9 cellular contexts compared by ENCODE assay signal in genomic region chr3:100103558-100104441, GRCh38. TPM values are rescaled to one million over a fixed set of nuclear protein-coding genes. Genes with fewer than 3 reads are reported as not detected.
DNase-seq lines count a peak whose midpoint lies in the region; ATAC-seq and TF ChIP-seq lines count a peak whose summit lies in the region.
"Had no signal": no experiment of that assay in that cellular context is flagged by ENCODE, and none has a peak within 500 bp of the region (broad histone marks: within the 10 kb centered on the region; RNA-seq: fewer than 3 reads in every experiment).

No MANE protein-coding gene starts in this region.

- peak; percentile 88 for ATAC-seq in HG03520 (IDR thresholded peaks at IDR 0.05; ENCODE audit: unreplicated experiment)
- ATAC-seq in activated CD8-positive, alpha-beta T cell treated with anti-CD3 and anti-CD28 coated beads, Interleukin-2, amount 10 ng/mL, durations not matched to agents 7 days and 5 days: no peak

- H3K9me3 ChIP-seq in HAP-1: no peaks in the 10 kb centered on the region

- H3K9me3 Mint-ChIP-seq in activated CD8-positive, alpha-beta T cell treated with anti-CD3 and anti-CD28 coated beads, Interleukin-2, amount 10 ng/mL, durations not matched to agents 7 days and 5 days (ENCODE audit: insufficient read depth): peaks cover 3% of the 10 kb centered on the region
- no peaks in the 10 kb centered on the region for H3K9me3 Mint-ChIP-seq in nephron progenitor cell

- peak overlapping the region; percentile 31 for H3K27ac Mint-ChIP-seq in activated CD8-positive, alpha-beta T cell treated with anti-CD3 and anti-CD28 coated beads, Interleukin-2, amount 10 ng/mL, durations not matched to agents 7 days and 5 days
- H3K27ac Mint-ChIP-seq in nephron progenitor cell: no peak overlapping the region

- H3K4me3 ChIP-seq in GM06990 (replicated peaks; ENCODE audit: low read depth, low read length): no peak overlapping the region
- no peak overlapping the region for H3K4me3 ChIP-seq in HAP-1
- H3K4me3 ChIP-seq: lung had no signal

- H3K27me3 Mint-ChIP-seq in activated CD8-positive, alpha-beta T cell treated with anti-CD3 and anti-CD28 coated beads, Interleukin-2, amount 10 ng/mL, durations not matched to agents 7 days and 5 days (ENCODE audit: low read depth): no peaks in the 10 kb centered on the region
- no peaks in the 10 kb centered on the region for H3K27me3 Mint-ChIP-seq in nephron progenitor cell (ENCODE audit: low read depth, poor library complexity)

- peak; percentile 54 for DNase-seq in GM06990 (ENCODE audit: extremely low read depth, insufficient read length)
- DNase-seq in GM20000 (ENCODE audit: low spot score): peak; percentile 62
- DNase-seq in activated CD8-positive, alpha-beta T cell treated with anti-CD3 and anti-CD28 coated beads, Interleukin-2, amount 10 ng/mL, durations not matched to agents 7 days and 5 days: no peak
- DNase-seq in renal cortical epithelial cell (ENCODE audit: low read depth): peak; percentile 95
- no peak for DNase-seq in activated effector memory CD4-positive, alpha-beta T cell treated with Interleukin-2 at 50 U/mL for 16 hours
- no peak for DNase-seq in HAP-1 (ENCODE audit: low spot score in 2 of 2)
- no peak for DNase-seq in nephron progenitor cell

- H3K36me3 Mint-ChIP-seq in activated CD8-positive, alpha-beta T cell treated with anti-CD3 and anti-CD28 coated beads, Interleukin-2, amount 10 ng/mL, durations not matched to agents 7 days and 5 days (ENCODE audit: low read depth): peaks cover 57% of the 10 kb centered on the region
- peaks cover 5% of the 10 kb centered on the region for H3K36me3 Mint-ChIP-seq in nephron progenitor cell (ENCODE audit: low read depth)

- TF ChIP-seq CTCF in GM06990 (IDR thresholded peaks at IDR 0.05; ENCODE audit: insufficient read depth, low read length, poor library complexity, severe bottlenecking) (no peak), GM20000 (IDR thresholded peaks at IDR 0.05; ENCODE audit: extremely low read depth, missing control alignments) (no peak), nephron progenitor cell (IDR thresholded peaks at IDR 0.05) (no peak)

- no peaks in the 10 kb centered on the region for H3K36me3 ChIP-seq in GM06990 (ENCODE audit: control insufficient read depth, insufficient read depth, low read length)
- no peaks in the 10 kb centered on the region for H3K36me3 ChIP-seq in HAP-1 (replicated peaks)

- in situ Hi-C loops in HAP-1 (cut with MboI; ENCODE audit: low sequenced_read_pairs): no loop called here

- H3K4me1 Mint-ChIP-seq in activated CD8-positive, alpha-beta T cell treated with anti-CD3 and anti-CD28 coated beads, Interleukin-2, amount 10 ng/mL, durations not matched to agents 7 days and 5 days (ENCODE audit: low read depth): peaks cover 59% of the 10 kb centered on the region
- H3K4me1 Mint-ChIP-seq in nephron progenitor cell: peaks cover 51% of the 10 kb centered on the region

- POLR2A ChIA-PET in activated CD8-positive, alpha-beta T cell treated with anti-CD3 and anti-CD28 coated beads, Interleukin-2, amount 10 ng/mL, durations not matched to agents 7 days and 5 days (lab: Charles Lee): no interaction called here

- CTCF ChIA-PET in activated CD8-positive, alpha-beta T cell treated with anti-CD3 and anti-CD28 coated beads, Interleukin-2, amount 10 ng/mL, durations not matched to agents 7 days and 5 days (lab: Charles Lee): interaction anchor here (0.9 to 4.0 kb wide), 11 partner anchors 9 to 272 kb away, joined by 3 to 16 read pairs (median 6); partner anchors contain the start of gene TBC1D23

- H3K27me3 ChIP-seq in GM06990 (replicated peaks; ENCODE audit: control insufficient read depth, insufficient read depth, low read length): no peaks in the 10 kb centered on the region
- no peaks in the 10 kb centered on the region for H3K27me3 ChIP-seq in HAP-1 (ENCODE audit: low read depth)

- H3K4me1 ChIP-seq in HAP-1: peaks cover 15% of the 10 kb centered on the region

- H3K4me3 Mint-ChIP-seq in activated CD8-positive, alpha-beta T cell treated with anti-CD3 and anti-CD28 coated beads, Interleukin-2, amount 10 ng/mL, durations not matched to agents 7 days and 5 days: no peak overlapping the region
- H3K4me3 Mint-ChIP-seq in nephron progenitor cell: no peak overlapping the region

RNA-seq across cellular contexts. Expression of gene FILIP1L, which starts 10.5 kb away (rescaled TPM):
- 1 to 10 TPM; 1.5 to 1.7 TPM for total RNA-seq in activated CD8-positive, alpha-beta T cell treated with anti-CD3 and anti-CD28 coated beads, Interleukin-2, amount 10 ng/mL, durations not matched to agents 7 days and 5 days
- total RNA-seq in renal cortical epithelial cell: 18.9 and 111 TPM in 2 replicates

Comparison
In these comparisons a context has a peak if more than half of its experiments do, and no peak if none do; other contexts are left out.
1. DNase-seq: peak in GM06990 (single experiment), GM20000 (single experiment) and renal cortical epithelial cell (single experiment); none in activated CD8-positive, alpha-beta T cell treated with anti-CD3 and anti-CD28 coated beads, Interleukin-2, amount 10 ng/mL, durations not matched to agents 7 days and 5 days (single experiment), activated effector memory CD4-positive, alpha-beta T cell treated with Interleukin-2 at 50 U/mL for 16 hours (single experiment), HAP-1 (0 of 2) and nephron progenitor cell (single experiment).